In the genomic region with DNA sequence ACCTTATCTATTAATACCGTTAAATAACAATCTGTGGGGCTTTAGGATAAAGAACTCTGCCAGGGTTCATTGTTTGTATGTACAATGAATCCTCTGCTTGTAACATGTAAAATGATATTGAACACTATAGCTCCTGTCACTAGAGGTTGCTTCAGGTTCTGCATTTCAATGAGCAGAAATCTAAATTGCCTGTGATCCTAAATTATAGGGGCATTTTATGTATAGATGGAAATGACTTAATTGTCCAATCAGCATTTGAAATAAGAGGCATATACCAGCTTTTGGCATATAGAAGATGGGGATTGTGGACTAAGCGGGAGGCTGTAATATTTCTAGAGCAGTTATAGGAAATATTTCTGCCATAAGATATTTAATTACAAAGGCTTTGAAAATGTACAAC, we compare ENCODE assay signal across 1 cellular context.
A peak's percentile ranks its signal among the peaks of the same experiment; 100 is the strongest.
TF ChIP-seq lines count a peak whose summit lies in the region.

No MANE protein-coding gene starts in this region.

TF ChIP-seq in HepG2, 621 proteins besides CTCF, POLR2A, EP300 and RAD21 (continued from another document):
- TF ChIP-seq, protein P1, sequence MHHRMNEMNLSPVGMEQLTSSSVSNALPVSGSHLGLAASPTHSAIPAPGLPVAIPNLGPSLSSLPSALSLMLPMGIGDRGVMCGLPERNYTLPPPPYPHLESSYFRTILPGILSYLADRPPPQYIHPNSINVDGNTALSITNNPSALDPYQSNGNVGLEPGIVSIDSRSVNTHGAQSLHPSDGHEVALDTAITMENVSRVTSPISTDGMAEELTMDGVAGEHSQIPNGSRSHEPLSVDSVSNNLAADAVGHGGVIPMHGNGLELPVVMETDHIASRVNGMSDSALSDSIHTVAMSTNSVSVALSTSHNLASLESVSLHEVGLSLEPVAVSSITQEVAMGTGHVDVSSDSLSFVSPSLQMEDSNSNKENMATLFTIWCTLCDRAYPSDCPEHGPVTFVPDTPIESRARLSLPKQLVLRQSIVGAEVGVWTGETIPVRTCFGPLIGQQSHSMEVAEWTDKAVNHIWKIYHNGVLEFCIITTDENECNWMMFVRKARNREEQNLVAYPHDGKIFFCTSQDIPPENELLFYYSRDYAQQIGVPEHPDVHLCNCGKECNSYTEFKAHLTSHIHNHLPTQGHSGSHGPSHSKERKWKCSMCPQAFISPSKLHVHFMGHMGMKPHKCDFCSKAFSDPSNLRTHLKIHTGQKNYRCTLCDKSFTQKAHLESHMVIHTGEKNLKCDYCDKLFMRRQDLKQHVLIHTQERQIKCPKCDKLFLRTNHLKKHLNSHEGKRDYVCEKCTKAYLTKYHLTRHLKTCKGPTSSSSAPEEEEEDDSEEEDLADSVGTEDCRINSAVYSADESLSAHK (CRISPR knock-in tag; IDR thresholded peaks at IDR 0.05; ENCODE audit: borderline replicate concordance), result no peak
- TF ChIP-seq, protein P2, sequence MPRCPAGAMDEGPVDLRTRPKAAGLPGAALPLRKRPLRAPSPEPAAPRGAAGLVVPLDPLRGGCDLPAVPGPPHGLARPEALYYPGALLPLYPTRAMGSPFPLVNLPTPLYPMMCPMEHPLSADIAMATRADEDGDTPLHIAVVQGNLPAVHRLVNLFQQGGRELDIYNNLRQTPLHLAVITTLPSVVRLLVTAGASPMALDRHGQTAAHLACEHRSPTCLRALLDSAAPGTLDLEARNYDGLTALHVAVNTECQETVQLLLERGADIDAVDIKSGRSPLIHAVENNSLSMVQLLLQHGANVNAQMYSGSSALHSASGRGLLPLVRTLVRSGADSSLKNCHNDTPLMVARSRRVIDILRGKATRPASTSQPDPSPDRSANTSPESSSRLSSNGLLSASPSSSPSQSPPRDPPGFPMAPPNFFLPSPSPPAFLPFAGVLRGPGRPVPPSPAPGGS (CRISPR knock-in tag; IDR thresholded peaks at IDR 0.05), result no peak
- TF ChIP-seq ZNF780A (CRISPR knock-in tag; IDR thresholded peaks at IDR 0.05), result no peak
- no peak for TF ChIP-seq ZKSCAN1 (IDR thresholded peaks at IDR 0.05; ENCODE audit: low read length)
- TF ChIP-seq ZSCAN9 (CRISPR knock-in tag; IDR thresholded peaks at IDR 0.05; ENCODE audit: borderline replicate concordance), result no peak
- TF ChIP-seq SCMH1 (CRISPR knock-in tag; IDR thresholded peaks at IDR 0.05; ENCODE audit: borderline replicate concordance), result no peak
- no peak for TF ChIP-seq ZNF652 (CRISPR knock-in tag; IDR thresholded peaks at IDR 0.05; ENCODE audit: borderline replicate concordance, low read depth)
- TF ChIP-seq, protein P3, sequence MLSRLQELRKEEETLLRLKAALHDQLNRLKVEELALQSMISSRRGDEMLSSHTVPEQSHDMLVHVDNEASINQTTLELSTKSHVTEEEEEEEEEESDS (CRISPR knock-in tag; IDR thresholded peaks at IDR 0.05; ENCODE audit: borderline replicate concordance), result no peak
- TF ChIP-seq, protein P4, sequence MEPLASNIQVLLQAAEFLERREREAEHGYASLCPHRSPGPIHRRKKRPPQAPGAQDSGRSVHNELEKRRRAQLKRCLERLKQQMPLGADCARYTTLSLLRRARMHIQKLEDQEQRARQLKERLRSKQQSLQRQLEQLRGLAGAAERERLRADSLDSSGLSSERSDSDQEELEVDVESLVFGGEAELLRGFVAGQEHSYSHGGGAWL (CRISPR knock-in tag; IDR thresholded peaks at IDR 0.05), result no peak
- TF ChIP-seq SAP130 (CRISPR knock-in tag; IDR thresholded peaks at IDR 0.05; ENCODE audit: low read depth), result 0 out of 2 replicates have a peak, but pooled peaks have one; percentile 3
- TF ChIP-seq ATF1 (CRISPR knock-in tag; IDR thresholded peaks at IDR 0.05), result no peak
- TF ChIP-seq ZNF33A (CRISPR knock-in tag; IDR thresholded peaks at IDR 0.05; ENCODE audit: borderline replicate concordance), result 0 out of 2 replicates have a peak, but pooled peaks have one; percentile 2
- no peak for TF ChIP-seq RBM39 (IDR thresholded peaks at IDR 0.05; ENCODE audit: low read depth, low read length, poor library complexity, severe bottlenecking)
- TF ChIP-seq, protein P5, sequence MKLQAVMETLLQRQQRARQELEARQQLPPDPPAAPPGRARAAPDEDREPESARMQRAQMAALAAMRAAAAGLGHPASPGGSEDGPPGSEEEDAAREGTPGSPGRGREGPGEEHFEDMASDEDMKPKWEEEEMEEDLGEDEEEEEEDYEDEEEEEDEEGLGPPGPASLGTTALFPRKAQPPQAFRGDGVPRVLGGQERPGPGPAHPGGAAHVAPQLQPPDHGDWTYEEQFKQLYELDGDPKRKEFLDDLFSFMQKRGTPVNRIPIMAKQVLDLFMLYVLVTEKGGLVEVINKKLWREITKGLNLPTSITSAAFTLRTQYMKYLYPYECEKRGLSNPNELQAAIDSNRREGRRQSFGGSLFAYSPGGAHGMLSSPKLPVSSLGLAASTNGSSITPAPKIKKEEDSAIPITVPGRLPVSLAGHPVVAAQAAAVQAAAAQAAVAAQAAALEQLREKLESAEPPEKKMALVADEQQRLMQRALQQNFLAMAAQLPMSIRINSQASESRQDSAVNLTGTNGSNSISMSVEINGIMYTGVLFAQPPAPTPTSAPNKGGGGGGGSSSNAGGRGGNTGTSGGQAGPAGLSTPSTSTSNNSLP (IDR thresholded peaks at IDR 0.05; ENCODE audit: low read depth, low read length), result peak; percentile 48
TF ChIP-seq in HepG2: peak in this region for 6.
